ENCODE assay signal across 9 cellular contexts in the genomic region with DNA sequence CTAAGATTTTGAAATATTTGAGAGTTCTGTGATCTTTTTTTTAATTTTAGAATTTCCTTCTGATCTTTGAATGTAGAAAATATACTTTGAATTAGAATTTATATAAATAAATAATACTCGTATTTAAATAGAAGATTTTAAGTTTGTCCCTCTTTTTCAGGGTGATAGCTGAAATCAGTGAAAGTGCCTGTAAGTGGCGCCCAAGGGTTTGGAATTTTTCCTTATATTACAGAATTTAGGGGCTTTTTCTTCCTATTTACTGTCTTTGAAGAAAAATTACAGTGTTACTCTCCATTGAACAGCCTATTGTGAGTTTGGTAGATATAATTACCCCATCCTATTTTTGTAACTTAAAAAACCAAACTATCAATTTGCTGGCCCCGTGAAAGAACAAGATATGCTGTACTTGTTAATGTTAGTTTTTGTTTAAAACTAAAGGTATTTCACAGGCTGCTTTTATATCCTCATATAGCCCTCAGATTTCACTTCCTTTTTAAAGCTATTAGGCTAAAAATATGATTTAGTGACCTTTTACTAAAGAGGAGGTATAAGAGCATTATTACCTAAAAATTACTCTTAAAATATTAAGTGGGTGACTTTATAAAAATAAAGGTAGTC. TPM values are rescaled to one million over a fixed set of nuclear protein-coding genes. Genes with fewer than 3 reads are reported as not detected.
DNase-seq lines count a peak whose midpoint lies in the region; ATAC-seq and TF ChIP-seq lines count a peak whose summit lies in the region.
"Had no signal": no experiment of that assay in that cellular context is flagged by ENCODE, and none has a peak within 500 bp of the region (broad histone marks: within the 10 kb centered on the region; RNA-seq: fewer than 3 reads in every experiment).

No MANE protein-coding gene starts in this region.

- H3K9me3 Mint-ChIP-seq in activated CD4-positive, alpha-beta memory T cell treated with anti-CD3 and anti-CD28 coated beads for 36 hours, result no peaks in the 10 kb centered on the region
- no peaks in the 10 kb centered on the region for H3K9me3 Mint-ChIP-seq in type B pancreatic cell

- intact Hi-C loops in heart left ventricle (cut with DNase I), result loop anchor here in 7 of 10 donors (2.0 to 10.0 kb wide), 7 partner anchors 121 to 464 kb away; no protein-coding TSS in a partner anchor
- intact Hi-C loops in activated CD4-positive, alpha-beta memory T cell treated with anti-CD3 and anti-CD28 coated beads for 36 hours (cut with micrococcal nuclease), result loop anchor here (5.0 to 10.0 kb wide), 6 partner anchors 81 to 674 kb away; partner anchors contain the start of genes MIER3 and SETD9

- POLR2A ChIA-PET in activated CD4-positive, alpha-beta memory T cell treated with anti-CD3 and anti-CD28 coated beads for 36 hours (lab: Charles Lee), result no interaction called here

- no peak for TF ChIP-seq POLR2A in heart left ventricle (IDR thresholded peaks at IDR 0.05)

- no peaks in the 10 kb centered on the region for H3K36me3 Mint-ChIP-seq in activated CD4-positive, alpha-beta memory T cell treated with anti-CD3 and anti-CD28 coated beads for 36 hours
- H3K36me3 Mint-ChIP-seq in type B pancreatic cell, result peaks cover 22% of the 10 kb centered on the region

- H3K36me3 ChIP-seq in heart left ventricle, result no peaks in the 10 kb centered on the region
- H3K36me3 ChIP-seq in right atrium auricular region, result no peaks in the 10 kb centered on the region

- H3K4me1 ChIP-seq in heart left ventricle (peaks cover 0 to 73% (median 53%) of the 10 kb centered on the region in 12 donors), right atrium auricular region (peaks cover 0 to 49% of the 10 kb centered on the region in 2 donors)

- peak overlapping the region; percentile 83 for H3K27ac Mint-ChIP-seq in activated CD4-positive, alpha-beta memory T cell treated with anti-CD3 and anti-CD28 coated beads for 36 hours
- H3K27ac Mint-ChIP-seq in type B pancreatic cell, result peak overlapping the region; percentile 90

- CTCF ChIA-PET in activated CD4-positive, alpha-beta memory T cell treated with anti-CD3 and anti-CD28 coated beads for 36 hours (lab: Charles Lee), result interaction anchor here (1.2 to 1.7 kb wide), 3 partner anchors 9 to 548 kb away, joined by 5 to 7 read pairs (median 6); no protein-coding TSS in a partner anchor

- 38 to 47% (median 43%) methylated on average over 3 of the region's 3 CpGs for WGBS in heart left ventricle, 4 donors

- H3K27ac ChIP-seq in heart left ventricle (peak overlapping the region in 9 of 12 donors; percentile 0 to 97 (median 46)), right atrium auricular region (peak overlapping the region in 1 of 2 donors; percentile 86)

- no peaks in the 10 kb centered on the region for H3K27me3 ChIP-seq in heart left ventricle
- H3K27me3 ChIP-seq in right atrium auricular region, result no peaks in the 10 kb centered on the region

- H3K9me3 ChIP-seq in heart left ventricle (no peaks in the 10 kb centered on the region), right atrium auricular region (no peaks in the 10 kb centered on the region)

- no peak for DNase-seq in heart left ventricle
- no peak for DNase-seq in right atrium auricular region (ENCODE audit: low spot score)
- no peak for DNase-seq in activated CD4-positive, alpha-beta memory T cell treated with anti-CD3 and anti-CD28 coated beads for 36 hours
- peak; percentile 33 for DNase-seq in glomerular visceral epithelial cell (ENCODE audit: extremely low spot score)
- DNase-seq in type B pancreatic cell (ENCODE audit: extremely low spot score, unreplicated experiment), result no peak
- DNase-seq in NCI-H1417 (lab: John Stamatoyannopoulos, UW), result no peak
- DNase-seq in activated effector memory CD4-positive, alpha-beta T cell treated with Interleukin-2 at 50 U/mL for 16 hours, result no peak
- DNase-seq: NCI-H524 treated with DMSO at 0.1 percent for 48 hours had no signal

- TF ChIP-seq CTCF in heart left ventricle (IDR thresholded peaks at IDR 0.05) (peak in 5 of 12 donors; percentile 12 to 50 (median 26)), right atrium auricular region (IDR thresholded peaks at IDR 0.05) (peak in 1 of 2 donors; percentile 40), type B pancreatic cell (conservative IDR thresholded peaks at IDR 0.05) (peak; percentile 63)

- peaks cover 55% of the 10 kb centered on the region for H3K4me1 Mint-ChIP-seq in activated CD4-positive, alpha-beta memory T cell treated with anti-CD3 and anti-CD28 coated beads for 36 hours (ENCODE audit: low read depth)
- peaks cover 49% of the 10 kb centered on the region for H3K4me1 Mint-ChIP-seq in type B pancreatic cell (ENCODE audit: unreplicated experiment)

- ATAC-seq in heart left ventricle (no peak), HG03520 (IDR thresholded peaks at IDR 0.05; ENCODE audit: unreplicated experiment) (no peak)

- peak overlapping the region; percentile 72 for H3K4me3 Mint-ChIP-seq in activated CD4-positive, alpha-beta memory T cell treated with anti-CD3 and anti-CD28 coated beads for 36 hours
- peak overlapping the region; percentile 81 for H3K4me3 Mint-ChIP-seq in type B pancreatic cell

- no peaks in the 10 kb centered on the region for H3K27me3 Mint-ChIP-seq in activated CD4-positive, alpha-beta memory T cell treated with anti-CD3 and anti-CD28 coated beads for 36 hours
- H3K27me3 Mint-ChIP-seq in type B pancreatic cell, result peaks cover 9% of the 10 kb centered on the region

- H3K4me3 ChIP-seq in heart left ventricle (peak overlapping the region in 9 of 12 donors; percentile 11 to 93 (median 87)), right atrium auricular region (no peak overlapping the region)

RNA-seq across cellular contexts. Expression of gene MAP3K1, which starts 3.2 kb away (rescaled TPM):
- 10 to 100 TPM in 2 of 9 donors, 1 to 10 TPM in 7; 4.5 to 19.5 (median 7.2) TPM for total RNA-seq in heart left ventricle
- 1 to 10 TPM; 2.1 to 2.9 TPM for polyA plus RNA-seq in heart left ventricle
- 1 to 10 TPM; 5.9 to 8.9 TPM for total RNA-seq in right atrium auricular region
- 10 to 100 TPM; 20.5 to 20.6 TPM for total RNA-seq in activated CD4-positive, alpha-beta memory T cell treated with anti-CD3 and anti-CD28 coated beads for 36 hours
- 40.9 and 48.4 TPM in 2 replicates for total RNA-seq in type B pancreatic cell (ENCODE audit: low replicate concordance)

Comparison
In these comparisons a context has a peak if more than half of its experiments do, and no peak if none do; other contexts are left out.
1. H3K4me3 ChIP-seq: peak in heart left ventricle (9 of 12); none in right atrium auricular region (0 of 2).